ENCODE assay signal across 8 cellular contexts in genomic region chr5:43482490-43483064, GRCh38. TPM values are rescaled to one million over a fixed set of nuclear protein-coding genes. Genes with fewer than 3 reads are reported as not detected.
DNase-seq lines count a peak whose midpoint lies in the region; ATAC-seq lines count a peak whose summit lies in the region.

No MANE protein-coding gene starts in this region.

- no peaks in the 10 kb centered on the region for H3K27me3 ChIP-seq in SJCRH30
- no peaks in the 10 kb centered on the region for H3K27me3 ChIP-seq in skeletal muscle satellite cell (ENCODE audit: control insufficient read depth, insufficient read depth, low read length)

- no peaks in the 10 kb centered on the region for H3K27me3 Mint-ChIP-seq in T-helper 2 cell treated with Interferon-gamma antibody and Interleukin-4, amounts not matched to agents 5 μg/mL and 100 μg/mL, for 36 hours (ENCODE audit: low read depth)

- peak overlapping the region; percentile 85 for H3K27ac ChIP-seq in SJCRH30

- peak overlapping the region; percentile 100 for H3K27ac Mint-ChIP-seq in T-helper 2 cell treated with Interferon-gamma antibody and Interleukin-4, amounts not matched to agents 5 μg/mL and 100 μg/mL, for 36 hours

- no peaks in the 10 kb centered on the region for H3K9me3 Mint-ChIP-seq in T-helper 2 cell treated with Interferon-gamma antibody and Interleukin-4, amounts not matched to agents 5 μg/mL and 100 μg/mL, for 36 hours

- H3K4me3 Mint-ChIP-seq in T-helper 2 cell treated with Interferon-gamma antibody and Interleukin-4, amounts not matched to agents 5 μg/mL and 100 μg/mL, for 36 hours = peak overlapping the region; percentile 98

- H3K36me3 Mint-ChIP-seq in T-helper 2 cell treated with Interferon-gamma antibody and Interleukin-4, amounts not matched to agents 5 μg/mL and 100 μg/mL, for 36 hours (ENCODE audit: low read depth) = peaks cover 13% of the 10 kb centered on the region

- ATAC-seq in HG02870 (IDR thresholded peaks at IDR 0.05; ENCODE audit: unreplicated experiment) = no peak

- H3K4me1 Mint-ChIP-seq in T-helper 2 cell treated with Interferon-gamma antibody and Interleukin-4, amounts not matched to agents 5 μg/mL and 100 μg/mL, for 36 hours (ENCODE audit: low read depth) = peaks cover 41% of the 10 kb centered on the region

- H3K4me3 ChIP-seq in SJCRH30 = peak overlapping the region; percentile 78
- peak overlapping the region; percentile 83 for H3K4me3 ChIP-seq in skeletal muscle satellite cell (ENCODE audit: low read length)

- H3K9me3 ChIP-seq in SJCRH30 (replicated peaks) = no peaks in the 10 kb centered on the region
- no peaks in the 10 kb centered on the region for H3K9me3 ChIP-seq in skeletal muscle satellite cell (replicated peaks; ENCODE audit: low read length)

- H3K4me1 ChIP-seq in SJCRH30 = peaks cover 4% of the 10 kb centered on the region; the same call in 1 of the 2 replicates
- H3K4me1 ChIP-seq in skeletal muscle satellite cell (ENCODE audit: control insufficient read depth, insufficient read depth, low read length) = peaks cover 11% of the 10 kb centered on the region

- no peak for DNase-seq in T-helper 2 cell treated with Interferon-gamma antibody and Interleukin-4, amounts not matched to agents 5 μg/mL and 100 μg/mL, for 36 hours (ENCODE audit: low spot score)
- DNase-seq in T-helper 2 cell = no peak
- DNase-seq in SJCRH30 = peak in 1 of 2 experiments; percentile 9
- peak; percentile 23 for DNase-seq in fibroblast of the conjunctiva (ENCODE audit: low read depth)
- no peak for DNase-seq in NCI-H82 (lab: John Stamatoyannopoulos, UW)
- DNase-seq in NCI-H1092 treated with DMSO at 0.1 percent for 48 hours (lab: John Stamatoyannopoulos, UW) = no peak

- H3K4me2 ChIP-seq in skeletal muscle satellite cell (ENCODE audit: low read length) = peak overlapping the region; percentile 92

- H3K36me3 ChIP-seq in SJCRH30 = peaks cover under 1% of the 10 kb centered on the region; the same call in 1 of the 2 replicates
- H3K36me3 ChIP-seq in skeletal muscle satellite cell (ENCODE audit: insufficient read depth, low read length) = no peaks in the 10 kb centered on the region

- H3K9ac ChIP-seq in skeletal muscle satellite cell (ENCODE audit: low read depth, low read length) = peak overlapping the region; percentile 97

RNA-seq across cellular contexts. Expression of gene TMEM267, which starts 1.1 kb away (rescaled TPM):
- 16.2 and 17.3 TPM in 2 replicates for total RNA-seq in SJCRH30 (2014; rRNA removed; shearing (Covaris generic))
- 10.5 and 13.4 TPM in 2 replicates for total RNA-seq in skeletal muscle satellite cell (2012; rRNA removed)

RNA-seq across cellular contexts. Expression of gene C5orf34, which starts 32.4 kb away (rescaled TPM):
- total RNA-seq in SJCRH30 (2014; rRNA removed; shearing (Covaris generic)) = 23.5 and 28.9 TPM in 2 replicates
- 6.3 TPM in 2 replicates for total RNA-seq in skeletal muscle satellite cell (2012; rRNA removed)
